Comparison of ENCODE assay signal across 15 cellular contexts in genomic region chr16:8712589-8713361, GRCh38. TPM values are rescaled to one million over a fixed set of nuclear protein-coding genes. Genes with fewer than 3 reads are reported as not detected.
DNase-seq lines count a peak whose midpoint lies in the region; ATAC-seq, FAIRE-seq and TF ChIP-seq lines count a peak whose summit lies in the region.
"Had no signal": no experiment of that assay in that cellular context is flagged by ENCODE, and none has a peak within 500 bp of the region (broad histone marks: within the 10 kb centered on the region; RNA-seq: fewer than 3 reads in every experiment).

No MANE protein-coding gene starts in this region.

- H3K56ac ChIP-seq in H1 (replicated peaks; ENCODE audit: insufficient read length, low read depth, low read length) = no peak overlapping the region

- no peak overlapping the region for H2BK15ac ChIP-seq in H1 (ENCODE audit: low read length)

- TF ChIP-seq POLR2A in H1 (IDR thresholded peaks at IDR 0.05; ENCODE audit: control extremely low read depth in 1 of 2, low read depth in 2 of 2, low read length in 2 of 2) = no peak

- H3K14ac ChIP-seq in H1 (ENCODE audit: insufficient read length) = no peak overlapping the region

- H2AK5ac ChIP-seq in H1 (ENCODE audit: low read depth, low read length) = no peak overlapping the region

- H3K79me1 ChIP-seq in H1 (ENCODE audit: low read depth, low read length) = no peaks in the 10 kb centered on the region

- H2AFZ ChIP-seq in H1 (ENCODE audit: low read length) (no peak overlapping the region), neuron (ENCODE audit: low read depth, low read length) (no peak overlapping the region)

- peak overlapping the region; percentile 58; the same call in 1 of the 2 replicates for H3K27ac ChIP-seq in HUES64 (ENCODE audit: low read depth, low read length)
- H3K27ac ChIP-seq in H1 (ENCODE audit: low read depth, low read length) = no peak overlapping the region
- H3K27ac ChIP-seq: left lung had no signal

- H3K27me3 ChIP-seq in HUES64 (ENCODE audit: insufficient read depth, low read length) (no peaks in the 10 kb centered on the region), H1 (replicated peaks in 1 of 4; ENCODE audit: control insufficient read depth in 3 of 4, extremely low read depth in 1 of 4, insufficient read depth in 3 of 4, low read length in 3 of 4) (no peaks in the 10 kb centered on the region; a peak in 1 of 7 replicates), neuron (ENCODE audit: insufficient read depth, low read length) (no peaks in the 10 kb centered on the region)
- H3K27me3 ChIP-seq: left lung had no signal

- peak in 1 of 3 experiments; percentile 3; a peak in 1 of 4 replicates for TF ChIP-seq CTCF in H1 (IDR thresholded peaks at IDR 0.05; ENCODE audit: control extremely low read depth in 1 of 3, insufficient read depth in 1 of 3, low read depth in 1 of 3, low read length in 3 of 3)

- no peak for TF ChIP-seq EP300 in H1 (IDR thresholded peaks at IDR 0.05; ENCODE audit: borderline replicate concordance in 1 of 2, low read depth in 2 of 2, low read length in 2 of 2)

- H3K9me3 ChIP-seq in HUES64 (ENCODE audit: insufficient read depth, low read depth, low read length) (no peaks in the 10 kb centered on the region), H1 (ENCODE audit: insufficient read depth in 2 of 2, low read depth in 1 of 2, low read length in 1 of 2) (no peaks in the 10 kb centered on the region), neuron (ENCODE audit: low read length) (peaks cover 4% of the 10 kb centered on the region)

- peak overlapping the region; percentile 57; the same call in 1 of the 2 replicates for H3K9ac ChIP-seq in HUES64 (ENCODE audit: low read depth, low read length)
- H3K9ac ChIP-seq in H1 (replicated peaks in 1 of 4; ENCODE audit: extremely low read depth in 1 of 4, low read depth in 3 of 4, low read length in 3 of 4) = no peak overlapping the region; a peak in 1 of 7 replicates

- no peaks in the 10 kb centered on the region for H4K20me1 ChIP-seq in H1 (replicated peaks in 1 of 2; ENCODE audit: control insufficient read depth in 1 of 2, insufficient read depth in 2 of 2, low read length in 2 of 2)

- H2BK5ac ChIP-seq in H1 (ENCODE audit: low read depth, low read length) = no peak overlapping the region

- peak in 1 of 2 experiments; percentile 36; a peak in 2 of 4 replicates for TF ChIP-seq RAD21 in H1 (IDR thresholded peaks at IDR 0.05 in 1 of 2, conservative IDR thresholded peaks at IDR 0.05 in 1 of 2; ENCODE audit: low read depth in 2 of 2, low read length in 2 of 2)

- H3K79me2 ChIP-seq in H1 (ENCODE audit: control insufficient read depth in 1 of 2, insufficient read depth in 2 of 2, low read length in 2 of 2) = no peaks in the 10 kb centered on the region

- POLR2A ChIA-PET in H1 (lab: Charles Lee; ENCODE audit: partially characterized antibody) = interaction anchor here (1.4 kb wide), 1 partner anchor 11 kb away, joined by 3 read pairs; no protein-coding TSS in a partner anchor

- no peak overlapping the region for H2BK120ac ChIP-seq in H1 (replicated peaks; ENCODE audit: low read depth, low read length)

- H3K4ac ChIP-seq in H1 (replicated peaks; ENCODE audit: insufficient read length, low read depth, low read length) = no peak overlapping the region

- H4K91ac ChIP-seq in H1 (replicated peaks; ENCODE audit: insufficient read length, low read length) = no peak overlapping the region

- H3K4me1 ChIP-seq in HUES64 (ENCODE audit: insufficient read depth, low read length) (peaks cover 15% of the 10 kb centered on the region; the same call in 1 of the 2 replicates), H1 (replicated peaks in 1 of 4; ENCODE audit: control insufficient read depth in 3 of 4, insufficient read depth in 4 of 4, low read length in 3 of 4) (peaks cover 0 to 9% (median 0%) of the 10 kb centered on the region in 4 experiments; a peak in 3 of 7 replicates), neuron (ENCODE audit: insufficient read depth, low read length) (peaks cover 35% of the 10 kb centered on the region)
- H3K4me1 ChIP-seq: left lung had no signal

- H3K4me2 ChIP-seq in H1 (ENCODE audit: insufficient read depth in 1 of 2, low read depth in 2 of 2, low read length in 2 of 2) = peak overlapping the region; percentile 61 to 82

- H3K4me3 ChIP-seq in HUES64 (ENCODE audit: low read length) = peak overlapping the region; percentile 48
- peak overlapping the region; percentile 21 to 57 (median 30); a peak in 5 of 8 replicates for H3K4me3 ChIP-seq in H1 (ENCODE audit: extremely low read depth in 1 of 4, insufficient read depth in 2 of 4, low read depth in 3 of 4, low read length in 4 of 4)
- peak overlapping the region; percentile 29 for H3K4me3 ChIP-seq in neuron (ENCODE audit: low read length)
- H3K4me3 ChIP-seq: left lung had no signal

- peak overlapping the region; percentile 27; the same call in 1 of the 2 replicates for H3K18ac ChIP-seq in H1 (ENCODE audit: extremely low read depth, low read length)

- FAIRE-seq in H1 (lab: Jason Lieb, UNC) = no peak
- FAIRE-seq: colon had no signal

- 25% methylated on average over 27 of the region's 27 CpGs for WGBS in HUES64
- 24% methylated on average over 26 of the region's 27 CpGs; no CpG with 5 or more reads in 1 of the 2 experiments for WGBS in H1 (ENCODE audit: extremely low coverage in 1 of 2, insufficient coverage in 1 of 2, insufficient read length in 1 of 2, insufficient replicate concordance in 2 of 2, low coverage in 1 of 2, low lambda C conversion rate in 2 of 2, missing lambda C conversion rate in 1 of 2), 2 experiments

- H2BK12ac ChIP-seq in H1 (ENCODE audit: low read depth, low read length) = no peak overlapping the region

- no peak overlapping the region for H2BK20ac ChIP-seq in H1 (ENCODE audit: low read length)

- DNase-seq in NCI-H748 (lab: John Stamatoyannopoulos, UW; ENCODE audit: unreplicated experiment) (peak; percentile 93), H1 (ENCODE audit: low read depth in 1 of 2, low spot score in 2 of 2) (peak in 1 of 2 experiments; percentile 70), NCI-H226 (no peak), NCI-H2107 treated with DMSO at 0.1 percent for 48 hours (lab: John Stamatoyannopoulos, UW; ENCODE audit: unreplicated experiment) (no peak)
- no peak for DNase-seq in stimulated activated CD4-positive, alpha-beta T cell treated with anti-CD3 and anti-CD28 coated beads, Interleukin-4, amount 100 ng/mL, for 1 hour
- DNase-seq: activated naive CD4-positive, alpha-beta T cell treated with Interleukin-2 at 50 U/mL for 16 hours; CD4-positive, alpha-beta memory T cell; Kasumi-1; left lung; stimulated activated CD4-positive, alpha-beta T cell treated with anti-CD3 and anti-CD28 coated beads, Interleukin-2, amount 100 ng/mL, for 48 hours; stimulated activated naive CD8-positive, alpha-beta T cell treated with anti-CD3 and anti-CD28 coated beads, Interleukin-15, amount 100 ng/mL, for 72 hours had no signal

- H4K8ac ChIP-seq in H1 (ENCODE audit: extremely low read depth, insufficient read depth, low read length) = peak overlapping the region; percentile 54

- CTCF ChIA-PET in H1 (lab: Charles Lee; ENCODE audit: partially characterized antibody) = interaction anchor here (0.9 to 1.8 kb wide), 5 partner anchors 43 to 231 kb away, joined by 3 to 8 read pairs (median 4); no protein-coding TSS in a partner anchor

- peaks cover 3% of the 10 kb centered on the region; the same call in 1 of the 2 replicates for H3K23me2 ChIP-seq in H1 (ENCODE audit: low read depth, low read length)

- no peak overlapping the region for H4K5ac ChIP-seq in H1 (ENCODE audit: insufficient read length, low read depth, low read length)

- ATAC-seq in HG02678 (IDR thresholded peaks at IDR 0.05; ENCODE audit: unreplicated experiment) = no peak
- ATAC-seq: left lung; stimulated activated naive CD8-positive, alpha-beta T cell treated with anti-CD3 and anti-CD28 coated beads, Interleukin-15, amount 100 ng/mL, for 72 hours had no signal

- H3K36me3 ChIP-seq in HUES64 (ENCODE audit: insufficient read depth, low read length) (no peaks in the 10 kb centered on the region), H1 (ENCODE audit: control insufficient read depth in 2 of 4, insufficient read depth in 4 of 4, low read length in 3 of 4) (no peaks in the 10 kb centered on the region), neuron (ENCODE audit: insufficient read depth, low read length) (no peaks in the 10 kb centered on the region)
- H3K36me3 ChIP-seq: left lung had no signal

- H3K23ac ChIP-seq in H1 (ENCODE audit: insufficient read length) = no peak overlapping the region

TF ChIP-seq in H1, 55 proteins besides CTCF, POLR2A, EP300 and RAD21:
- TF ChIP-seq HDAC2 (IDR thresholded peaks at IDR 0.05; ENCODE audit: borderline replicate concordance in 1 of 2, low read depth in 2 of 2, low read length in 2 of 2) (0 out of 4 replicates have a peak, but pooled peaks of 1 of the 2 experiments have one; percentile 11), CHD2 (IDR thresholded peaks at IDR 0.05; ENCODE audit: low read length) (no peak), CEBPB (IDR thresholded peaks at IDR 0.05; ENCODE audit: low read depth, low read length) (peak; percentile 51), RFX5 (IDR thresholded peaks at IDR 0.05; ENCODE audit: borderline replicate concordance, low read depth, low read length) (0 out of 2 replicates have a peak, but pooled peaks have one; percentile 21), MAX (IDR thresholded peaks at IDR 0.05) (no peak), ASH2L (IDR thresholded peaks at IDR 0.05; ENCODE audit: low read length) (peak; percentile 63), SIN3A (conservative IDR thresholded peaks at IDR 0.05 in 1 of 2, IDR thresholded peaks at IDR 0.05 in 1 of 2; ENCODE audit: low read depth in 1 of 2, low read length in 2 of 2) (0 out of 4 replicates have a peak, but pooled peaks of 1 of the 2 experiments have one; percentile 11), TEAD4 (IDR thresholded peaks at IDR 0.05; ENCODE audit: low read depth, low read length) (no peak)

RNA-seq across cellular contexts. Expression of gene ABAT, which starts 38.4 kb away (rescaled TPM):
- polyA plus RNA-seq in HUES64 (2013, experiment 1 of 2) = 5.1 TPM
- polyA plus RNA-seq in HUES64 (2013, experiment 2 of 2) = 7.4 TPM
- total RNA-seq in H1 (2021; fragmentation: NEBNext Ultra II Directional; extraction: Animal tissue kit (Norgen Biotek cat#: 25700)) = 8.4 and 8.9 TPM in 2 replicates
- polyA plus RNA-seq in H1 (2011; rRNA removed) = 6.4 and 6.9 TPM in 2 replicates
- polyA plus RNA-seq in H1 (2011; cell fraction: cytosol; rRNA removed) = 6.9 TPM
- 8.7 TPM for polyA plus RNA-seq in H1 (2011; cell fraction: nucleus; rRNA removed)
- polyA plus RNA-seq in H1 (2012, experiment 1 of 2) = 6.1 to 7.6 TPM (median 6.4 TPM) in 4 replicates
- polyA plus RNA-seq in H1 (2012, experiment 2 of 2) = 1.9 TPM
- polyA plus RNA-seq in H1 (2013, experiment 1 of 2) = 4.4 TPM
- polyA plus RNA-seq in H1 (2013, experiment 2 of 2) = 4.5 TPM
- 7.2 and 7.5 TPM in 2 replicates for polyA minus RNA-seq in H1 (2011; rRNA and poly(A)+ RNA removed)
- 4.3 TPM for polyA minus RNA-seq in H1 (2011; cell fraction: cytosol; rRNA and poly(A)+ RNA removed)
- polyA minus RNA-seq in H1 (2011; cell fraction: nucleus; rRNA and poly(A)+ RNA removed) = 7.7 TPM
